ENCODE assay signal across 23 cellular contexts in the genomic region with DNA sequence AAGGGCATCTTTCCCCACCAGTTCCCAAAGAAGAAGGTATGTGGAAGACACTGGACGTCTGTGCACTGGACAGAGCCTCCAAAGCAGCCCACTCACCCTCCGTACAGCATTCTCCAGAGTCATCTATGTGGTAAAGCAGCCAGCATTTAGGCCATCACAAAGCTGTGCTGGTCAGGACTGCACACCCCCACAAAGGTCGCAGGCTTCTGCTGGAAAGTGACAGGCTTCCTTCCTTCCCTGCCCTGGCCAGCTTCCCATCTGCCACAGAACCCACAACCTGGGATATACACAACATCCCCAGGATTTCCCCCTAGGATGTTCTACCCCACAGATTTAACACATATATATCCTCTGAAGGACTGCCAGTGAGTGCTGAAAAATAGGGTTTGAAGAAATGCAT.
"Had no signal": no experiment of that assay in that cellular context is flagged by ENCODE, and none has a peak within 500 bp of the region (broad histone marks: within the 10 kb centered on the region; RNA-seq: fewer than 3 reads in every experiment).

No MANE protein-coding gene starts in this region.

- H3K4me1 ChIP-seq: parathyroid adenoma had no signal

- ATAC-seq: activated CD4-positive, alpha-beta T cell treated with anti-CD3 and anti-CD28 coated beads for 36 hours; activated CD8-positive, alpha-beta memory T cell treated with anti-CD3 and anti-CD28 coated beads, Interleukin-2, amount 10 ng/mL, durations not matched to agents 7 days and 5 days; activated CD8-positive, alpha-beta T cell treated with anti-CD3 and anti-CD28 coated beads, Interleukin-2, amount 10 ng/mL, durations not matched to agents 7 days and 5 days; activated naive CD4-positive, alpha-beta T cell treated with anti-CD3 and anti-CD28 coated beads, Interleukin-2, amount 50 U/mL, for 72 hours; esophagus mucosa; left lobe of liver; naive thymus-derived CD8-positive, alpha-beta T cell; sciatic nerve; stimulated activated effector memory CD8-positive, alpha-beta T cell treated with anti-CD3 and anti-CD28 coated beads, Interleukin-12 subunit alpha, Interleukin-12 subunit beta, amount 100 ng/mL, for 72 hours; T-cell had no signal

- H3K9ac ChIP-seq: parathyroid adenoma had no signal

- H3K36me3 ChIP-seq: heart left ventricle had no signal

- DNase-seq: activated CD4-positive, alpha-beta T cell treated with anti-CD3 and anti-CD28 coated beads for 36 hours; activated CD4-positive, CD25-positive, alpha-beta regulatory T cell; activated CD8-positive, alpha-beta memory T cell treated with anti-CD3 and anti-CD28 coated beads, Interleukin-2, amount 10 ng/mL, durations not matched to agents 7 days and 5 days; activated CD8-positive, alpha-beta T cell treated with anti-CD3 and anti-CD28 coated beads, Interleukin-2, amount 10 ng/mL, durations not matched to agents 7 days and 5 days; activated naive CD4-positive, alpha-beta T cell; activated T-cell treated with anti-CD3 and anti-CD28 coated beads, Interleukin-2, amount 50 U/mL, for 48 hours; anterior cingulate cortex; dorsolateral prefrontal cortex; foreskin fibroblast; kidney glomerular epithelial cell; naive thymus-derived CD8-positive, alpha-beta T cell; nucleus accumbens; stimulated activated CD4-positive, alpha-beta T cell treated with anti-CD3 and anti-CD28 coated beads, Interleukin-4, amount 100 ng/mL, for 24 hours; substantia nigra; T-cell had no signal

- H3K27me3 ChIP-seq: dorsolateral prefrontal cortex, heart left ventricle had no signal

- H3K4me3 ChIP-seq: dorsolateral prefrontal cortex, heart left ventricle, skin epidermis had no signal

- H3K27ac ChIP-seq: dorsolateral prefrontal cortex, parathyroid adenoma had no signal

- H3K79me2 ChIP-seq: parathyroid adenoma had no signal

- H2AFZ ChIP-seq: parathyroid adenoma had no signal
